1 cellular context compared by ENCODE assay signal in the genomic region with DNA sequence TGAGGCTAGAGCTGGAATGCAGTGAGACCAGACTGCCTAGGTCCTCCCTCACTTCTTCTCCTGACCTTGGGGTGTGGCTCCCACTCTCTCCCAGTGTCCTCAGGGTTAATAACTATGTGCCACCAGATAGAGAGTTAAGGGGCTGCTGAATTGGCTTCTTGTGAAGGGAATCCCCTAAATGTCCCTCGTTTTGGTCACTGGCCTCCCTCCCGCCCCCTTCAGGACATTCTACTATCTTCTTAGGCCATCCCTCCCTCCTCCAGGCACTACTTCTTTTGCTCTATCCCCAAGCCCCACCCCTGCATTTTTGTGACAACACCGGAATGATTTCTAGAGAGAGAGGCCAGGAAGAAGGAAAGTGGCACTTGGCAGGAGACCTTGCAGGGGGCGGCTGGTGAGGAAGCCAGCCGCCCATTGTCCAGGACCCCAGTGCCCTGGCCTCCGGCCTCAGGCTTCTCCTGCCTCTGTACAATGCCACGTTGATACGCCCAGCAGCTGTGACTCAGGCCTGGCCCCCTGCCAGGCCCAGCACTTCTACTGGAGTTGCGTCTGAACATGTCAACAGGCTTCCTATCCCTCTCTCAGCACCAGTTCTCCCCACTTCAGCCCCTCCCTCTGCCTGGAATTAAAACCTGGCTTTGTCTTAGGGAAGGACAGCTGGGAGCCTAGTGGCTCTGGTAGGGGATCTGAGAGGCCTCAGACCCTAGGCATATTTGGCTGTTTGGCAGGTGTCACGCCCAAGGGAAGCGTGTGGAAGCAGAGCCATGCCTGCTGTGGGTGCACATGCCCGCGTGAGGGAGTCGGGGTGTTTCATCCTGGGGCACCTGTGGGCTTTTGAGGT.
TF ChIP-seq lines count a peak whose summit lies in the region.

No MANE protein-coding gene starts in this region.

TF ChIP-seq in K562, 482 proteins besides CTCF, POLR2A, EP300 and RAD21 (continued from another document and continues in another):
- TF ChIP-seq, protein P1, sequence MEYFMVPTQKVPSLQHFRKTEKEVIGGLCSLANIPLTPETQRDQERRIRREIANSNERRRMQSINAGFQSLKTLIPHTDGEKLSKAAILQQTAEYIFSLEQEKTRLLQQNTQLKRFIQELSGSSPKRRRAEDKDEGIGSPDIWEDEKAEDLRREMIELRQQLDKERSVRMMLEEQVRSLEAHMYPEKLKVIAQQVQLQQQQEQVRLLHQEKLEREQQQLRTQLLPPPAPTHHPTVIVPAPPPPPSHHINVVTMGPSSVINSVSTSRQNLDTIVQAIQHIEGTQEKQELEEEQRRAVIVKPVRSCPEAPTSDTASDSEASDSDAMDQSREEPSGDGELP (CRISPR knock-in tag; IDR thresholded peaks at IDR 0.05; ENCODE audit: borderline replicate concordance): peak; percentile 92
- TF ChIP-seq ZNF586 (CRISPR knock-in tag; conservative IDR thresholded peaks at IDR 0.05) (no peak), ZNF41 (CRISPR knock-in tag; conservative IDR thresholded peaks at IDR 0.05) (no peak), SP1 (CRISPR knock-in tag; IDR thresholded peaks at IDR 0.05) (no peak; the same call in 1 of the 2 replicates), ZBED1 (IDR thresholded peaks at IDR 0.05) (no peak), PTBP1 (IDR thresholded peaks at IDR 0.05; ENCODE audit: low read depth, low read length) (no peak), SAFB2 (IDR thresholded peaks at IDR 0.05; ENCODE audit: borderline replicate concordance, low read depth, low read length, severe bottlenecking) (no peak), PRMT5 (CRISPR knock-in tag; IDR thresholded peaks at IDR 0.05) (no peak), RFX7 (CRISPR knock-in tag; IDR thresholded peaks at IDR 0.05) (no peak), RFX5 (IDR thresholded peaks at IDR 0.05; ENCODE audit: low read depth, low read length) (no peak), TFAM (CRISPR knock-in tag; conservative IDR thresholded peaks at IDR 0.05) (no peak), ZNF75A (CRISPR knock-in tag; IDR thresholded peaks at IDR 0.05) (no peak), GATA2 (CRISPR knock-in tag; IDR thresholded peaks at IDR 0.05) (no peak; the same call in 1 of the 2 replicates), ZNF316 (IDR thresholded peaks at IDR 0.05) (peak; percentile 32; the same call in 1 of the 2 replicates), NFATC3 (IDR thresholded peaks at IDR 0.05) (no peak), SOX6 (IDR thresholded peaks at IDR 0.05) (no peak), TEAD1 (CRISPR knock-in tag; IDR thresholded peaks at IDR 0.05) (peak in 1 of 2 experiments; percentile 79; a peak in 3 of 4 replicates), ZNF778 (CRISPR knock-in tag; IDR thresholded peaks at IDR 0.05) (no peak), HNRNPK (IDR thresholded peaks at IDR 0.05; ENCODE audit: low read depth, low read length, poor library complexity, severe bottlenecking) (no peak), ZNF12 (CRISPR knock-in tag; IDR thresholded peaks at IDR 0.05) (no peak)
- TF ChIP-seq, protein P2, sequence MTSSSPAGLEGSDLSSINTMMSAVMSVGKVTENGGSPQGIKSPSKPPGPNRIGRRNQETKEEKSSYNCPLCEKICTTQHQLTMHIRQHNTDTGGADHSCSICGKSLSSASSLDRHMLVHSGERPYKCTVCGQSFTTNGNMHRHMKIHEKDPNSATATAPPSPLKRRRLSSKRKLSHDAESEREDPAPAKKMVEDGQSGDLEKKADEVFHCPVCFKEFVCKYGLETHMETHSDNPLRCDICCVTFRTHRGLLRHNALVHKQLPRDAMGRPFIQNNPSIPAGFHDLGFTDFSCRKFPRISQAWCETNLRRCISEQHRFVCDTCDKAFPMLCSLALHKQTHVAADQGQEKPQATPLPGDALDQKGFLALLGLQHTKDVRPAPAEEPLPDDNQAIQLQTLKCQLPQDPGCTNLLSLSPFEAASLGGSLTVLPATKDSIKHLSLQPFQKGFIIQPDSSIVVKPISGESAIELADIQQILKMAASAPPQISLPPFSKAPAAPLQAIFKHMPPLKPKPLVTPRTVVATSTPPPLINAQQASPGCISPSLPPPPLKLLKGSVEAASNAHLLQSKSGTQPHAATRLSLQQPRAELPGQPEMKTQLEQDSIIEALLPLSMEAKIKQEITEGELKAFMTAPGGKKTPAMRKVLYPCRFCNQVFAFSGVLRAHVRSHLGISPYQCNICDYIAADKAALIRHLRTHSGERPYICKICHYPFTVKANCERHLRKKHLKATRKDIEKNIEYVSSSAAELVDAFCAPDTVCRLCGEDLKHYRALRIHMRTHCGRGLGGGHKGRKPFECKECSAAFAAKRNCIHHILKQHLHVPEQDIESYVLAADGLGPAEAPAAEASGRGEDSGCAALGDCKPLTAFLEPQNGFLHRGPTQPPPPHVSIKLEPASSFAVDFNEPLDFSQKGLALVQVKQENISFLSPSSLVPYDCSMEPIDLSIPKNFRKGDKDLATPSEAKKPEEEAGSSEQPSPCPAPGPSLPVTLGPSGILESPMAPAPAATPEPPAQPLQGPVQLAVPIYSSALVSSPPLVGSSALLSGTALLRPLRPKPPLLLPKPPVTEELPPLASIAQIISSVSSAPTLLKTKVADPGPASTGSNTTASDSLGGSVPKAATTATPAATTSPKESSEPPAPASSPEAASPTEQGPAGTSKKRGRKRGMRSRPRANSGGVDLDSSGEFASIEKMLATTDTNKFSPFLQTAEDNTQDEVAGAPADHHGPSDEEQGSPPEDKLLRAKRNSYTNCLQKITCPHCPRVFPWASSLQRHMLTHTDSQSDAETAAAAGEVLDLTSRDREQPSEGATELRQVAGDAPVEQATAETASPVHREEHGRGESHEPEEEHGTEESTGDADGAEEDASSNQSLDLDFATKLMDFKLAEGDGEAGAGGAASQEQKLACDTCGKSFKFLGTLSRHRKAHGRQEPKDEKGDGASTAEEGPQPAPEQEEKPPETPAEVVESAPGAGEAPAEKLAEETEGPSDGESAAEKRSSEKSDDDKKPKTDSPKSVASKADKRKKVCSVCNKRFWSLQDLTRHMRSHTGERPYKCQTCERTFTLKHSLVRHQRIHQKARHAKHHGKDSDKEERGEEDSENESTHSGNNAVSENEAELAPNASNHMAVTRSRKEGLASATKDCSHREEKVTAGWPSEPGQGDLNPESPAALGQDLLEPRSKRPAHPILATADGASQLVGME (CRISPR knock-in tag; IDR thresholded peaks at IDR 0.05): no peak
- TF ChIP-seq, protein P3, sequence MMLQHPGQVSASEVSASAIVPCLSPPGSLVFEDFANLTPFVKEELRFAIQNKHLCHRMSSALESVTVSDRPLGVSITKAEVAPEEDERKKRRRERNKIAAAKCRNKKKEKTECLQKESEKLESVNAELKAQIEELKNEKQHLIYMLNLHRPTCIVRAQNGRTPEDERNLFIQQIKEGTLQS (IDR thresholded peaks at IDR 0.05): peak; percentile 83
- TF ChIP-seq, protein P3 (CRISPR knock-in tag; conservative IDR thresholded peaks at IDR 0.05): 0 out of 2 replicates have a peak, but pooled peaks have one; percentile 51
- TF ChIP-seq, protein P4, sequence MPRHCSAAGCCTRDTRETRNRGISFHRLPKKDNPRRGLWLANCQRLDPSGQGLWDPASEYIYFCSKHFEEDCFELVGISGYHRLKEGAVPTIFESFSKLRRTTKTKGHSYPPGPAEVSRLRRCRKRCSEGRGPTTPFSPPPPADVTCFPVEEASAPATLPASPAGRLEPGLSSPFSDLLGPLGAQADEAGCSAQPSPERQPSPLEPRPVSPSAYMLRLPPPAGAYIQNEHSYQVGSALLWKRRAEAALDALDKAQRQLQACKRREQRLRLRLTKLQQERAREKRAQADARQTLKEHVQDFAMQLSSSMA (CRISPR knock-in tag; IDR thresholded peaks at IDR 0.05): no peak
- TF ChIP-seq, protein P5, sequence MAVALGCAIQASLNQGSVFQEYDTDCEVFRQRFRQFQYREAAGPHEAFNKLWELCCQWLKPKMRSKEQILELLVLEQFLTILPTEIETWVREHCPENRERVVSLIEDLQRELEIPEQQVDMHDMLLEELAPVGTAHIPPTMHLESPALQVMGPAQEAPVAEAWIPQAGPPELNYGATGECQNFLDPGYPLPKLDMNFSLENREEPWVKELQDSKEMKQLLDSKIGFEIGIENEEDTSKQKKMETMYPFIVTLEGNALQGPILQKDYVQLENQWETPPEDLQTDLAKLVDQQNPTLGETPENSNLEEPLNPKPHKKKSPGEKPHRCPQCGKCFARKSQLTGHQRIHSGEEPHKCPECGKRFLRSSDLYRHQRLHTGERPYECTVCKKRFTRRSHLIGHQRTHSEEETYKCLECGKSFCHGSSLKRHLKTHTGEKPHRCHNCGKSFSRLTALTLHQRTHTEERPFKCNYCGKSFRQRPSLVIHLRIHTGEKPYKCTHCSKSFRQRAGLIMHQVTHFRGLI (CRISPR knock-in tag; IDR thresholded peaks at IDR 0.05): no peak
- TF ChIP-seq, protein P6, sequence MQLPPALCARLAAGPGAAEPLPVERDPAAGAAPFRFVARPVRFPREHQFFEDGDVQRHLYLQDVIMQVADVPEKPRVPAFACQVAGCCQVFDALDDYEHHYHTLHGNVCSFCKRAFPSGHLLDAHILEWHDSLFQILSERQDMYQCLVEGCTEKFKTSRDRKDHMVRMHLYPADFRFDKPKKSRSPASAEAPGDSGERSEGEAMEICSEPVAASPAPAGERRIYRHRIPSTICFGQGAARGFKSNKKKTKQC (CRISPR knock-in tag; IDR thresholded peaks at IDR 0.05): no peak
- TF ChIP-seq, protein P7, sequence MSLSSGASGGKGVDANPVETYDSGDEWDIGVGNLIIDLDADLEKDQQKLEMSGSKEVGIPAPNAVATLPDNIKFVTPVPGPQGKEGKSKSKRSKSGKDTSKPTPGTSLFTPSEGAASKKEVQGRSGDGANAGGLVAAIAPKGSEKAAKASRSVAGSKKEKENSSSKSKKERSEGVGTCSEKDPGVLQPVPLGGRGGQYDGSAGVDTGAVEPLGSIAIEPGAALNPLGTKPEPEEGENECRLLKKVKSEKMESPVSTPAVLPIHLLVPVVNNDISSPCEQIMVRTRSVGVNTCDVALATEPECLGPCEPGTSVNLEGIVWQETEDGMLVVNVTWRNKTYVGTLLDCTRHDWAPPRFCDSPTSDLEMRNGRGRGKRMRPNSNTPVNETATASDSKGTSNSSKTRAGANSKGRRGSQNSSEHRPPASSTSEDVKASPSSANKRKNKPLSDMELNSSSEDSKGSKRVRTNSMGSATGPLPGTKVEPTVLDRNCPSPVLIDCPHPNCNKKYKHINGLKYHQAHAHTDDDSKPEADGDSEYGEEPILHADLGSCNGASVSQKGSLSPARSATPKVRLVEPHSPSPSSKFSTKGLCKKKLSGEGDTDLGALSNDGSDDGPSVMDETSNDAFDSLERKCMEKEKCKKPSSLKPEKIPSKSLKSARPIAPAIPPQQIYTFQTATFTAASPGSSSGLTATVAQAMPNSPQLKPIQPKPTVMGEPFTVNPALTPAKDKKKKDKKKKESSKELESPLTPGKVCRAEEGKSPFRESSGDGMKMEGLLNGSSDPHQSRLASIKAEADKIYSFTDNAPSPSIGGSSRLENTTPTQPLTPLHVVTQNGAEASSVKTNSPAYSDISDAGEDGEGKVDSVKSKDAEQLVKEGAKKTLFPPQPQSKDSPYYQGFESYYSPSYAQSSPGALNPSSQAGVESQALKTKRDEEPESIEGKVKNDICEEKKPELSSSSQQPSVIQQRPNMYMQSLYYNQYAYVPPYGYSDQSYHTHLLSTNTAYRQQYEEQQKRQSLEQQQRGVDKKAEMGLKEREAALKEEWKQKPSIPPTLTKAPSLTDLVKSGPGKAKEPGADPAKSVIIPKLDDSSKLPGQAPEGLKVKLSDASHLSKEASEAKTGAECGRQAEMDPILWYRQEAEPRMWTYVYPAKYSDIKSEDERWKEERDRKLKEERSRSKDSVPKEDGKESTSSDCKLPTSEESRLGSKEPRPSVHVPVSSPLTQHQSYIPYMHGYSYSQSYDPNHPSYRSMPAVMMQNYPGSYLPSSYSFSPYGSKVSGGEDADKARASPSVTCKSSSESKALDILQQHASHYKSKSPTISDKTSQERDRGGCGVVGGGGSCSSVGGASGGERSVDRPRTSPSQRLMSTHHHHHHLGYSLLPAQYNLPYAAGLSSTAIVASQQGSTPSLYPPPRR (CRISPR knock-in tag; IDR thresholded peaks at IDR 0.05; ENCODE audit: borderline replicate concordance): no peak
- TF ChIP-seq, protein P8, sequence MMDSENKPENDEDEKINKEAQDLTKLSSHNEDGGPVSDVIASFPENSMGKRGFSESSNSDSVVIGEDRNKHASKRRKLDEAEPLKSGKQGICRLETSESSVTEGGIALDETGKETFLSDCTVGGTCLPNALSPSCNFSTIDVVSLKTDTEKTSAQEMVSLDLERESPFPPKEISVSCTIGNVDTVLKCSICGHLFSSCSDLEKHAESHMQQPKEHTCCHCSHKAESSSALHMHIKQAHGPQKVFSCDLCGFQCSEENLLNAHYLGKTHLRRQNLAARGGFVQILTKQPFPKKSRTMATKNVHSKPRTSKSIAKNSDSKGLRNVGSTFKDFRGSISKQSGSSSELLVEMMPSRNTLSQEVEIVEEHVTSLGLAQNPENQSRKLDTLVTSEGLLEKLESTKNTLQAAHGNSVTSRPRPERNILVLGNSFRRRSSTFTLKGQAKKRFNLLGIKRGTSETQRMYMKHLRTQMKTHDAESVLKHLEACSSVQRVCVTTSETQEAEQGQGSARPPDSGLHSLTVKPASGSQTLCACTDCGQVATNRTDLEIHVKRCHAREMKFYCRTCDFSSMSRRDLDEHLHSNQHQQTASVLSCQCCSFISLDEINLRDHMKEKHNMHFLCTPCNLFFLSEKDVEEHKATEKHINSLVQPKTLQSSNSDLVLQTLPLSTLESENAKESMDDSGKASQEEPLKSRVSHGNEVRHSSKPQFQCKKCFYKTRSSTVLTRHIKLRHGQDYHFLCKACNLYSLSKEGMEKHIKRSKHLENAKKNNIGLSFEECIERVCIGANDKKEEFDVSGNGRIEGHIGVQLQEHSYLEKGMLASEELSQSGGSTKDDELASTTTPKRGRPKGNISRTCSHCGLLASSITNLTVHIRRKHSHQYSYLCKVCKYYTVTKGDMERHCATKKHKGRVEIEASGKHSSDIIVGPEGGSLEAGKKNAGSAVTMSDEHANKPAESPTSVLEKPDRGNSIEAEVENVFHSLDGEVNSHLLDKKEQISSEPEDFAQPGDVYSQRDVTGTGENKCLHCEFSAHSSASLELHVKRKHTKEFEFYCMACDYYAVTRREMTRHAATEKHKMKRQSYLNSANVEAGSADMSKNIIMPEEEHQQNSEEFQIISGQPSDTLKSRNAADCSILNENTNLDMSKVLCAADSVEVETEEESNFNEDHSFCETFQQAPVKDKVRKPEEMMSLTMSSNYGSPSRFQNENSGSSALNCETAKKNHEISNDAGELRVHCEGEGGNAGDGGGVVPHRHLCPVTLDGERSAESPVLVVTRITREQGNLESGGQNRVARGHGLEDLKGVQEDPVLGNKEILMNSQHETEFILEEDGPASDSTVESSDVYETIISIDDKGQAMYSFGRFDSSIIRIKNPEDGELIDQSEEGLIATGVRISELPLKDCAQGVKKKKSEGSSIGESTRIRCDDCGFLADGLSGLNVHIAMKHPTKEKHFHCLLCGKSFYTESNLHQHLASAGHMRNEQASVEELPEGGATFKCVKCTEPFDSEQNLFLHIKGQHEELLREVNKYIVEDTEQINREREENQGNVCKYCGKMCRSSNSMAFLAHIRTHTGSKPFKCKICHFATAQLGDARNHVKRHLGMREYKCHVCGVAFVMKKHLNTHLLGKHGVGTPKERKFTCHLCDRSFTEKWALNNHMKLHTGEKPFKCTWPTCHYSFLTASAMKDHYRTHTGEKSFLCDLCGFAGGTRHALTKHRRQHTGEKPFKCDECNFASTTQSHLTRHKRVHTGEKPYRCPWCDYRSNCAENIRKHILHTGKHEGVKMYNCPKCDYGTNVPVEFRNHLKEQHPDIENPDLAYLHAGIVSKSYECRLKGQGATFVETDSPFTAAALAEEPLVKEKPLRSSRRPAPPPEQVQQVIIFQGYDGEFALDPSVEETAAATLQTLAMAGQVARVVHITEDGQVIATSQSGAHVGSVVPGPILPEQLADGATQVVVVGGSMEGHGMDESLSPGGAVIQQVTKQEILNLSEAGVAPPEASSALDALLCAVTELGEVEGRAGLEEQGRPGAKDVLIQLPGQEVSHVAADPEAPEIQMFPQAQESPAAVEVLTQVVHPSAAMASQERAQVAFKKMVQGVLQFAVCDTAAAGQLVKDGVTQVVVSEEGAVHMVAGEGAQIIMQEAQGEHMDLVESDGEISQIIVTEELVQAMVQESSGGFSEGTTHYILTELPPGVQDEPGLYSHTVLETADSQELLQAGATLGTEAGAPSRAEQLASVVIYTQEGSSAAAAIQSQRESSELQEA (IDR thresholded peaks at IDR 0.05; ENCODE audit: low read depth): no peak
